ENCODE assay signal across 8 cellular contexts in the genomic region with DNA sequence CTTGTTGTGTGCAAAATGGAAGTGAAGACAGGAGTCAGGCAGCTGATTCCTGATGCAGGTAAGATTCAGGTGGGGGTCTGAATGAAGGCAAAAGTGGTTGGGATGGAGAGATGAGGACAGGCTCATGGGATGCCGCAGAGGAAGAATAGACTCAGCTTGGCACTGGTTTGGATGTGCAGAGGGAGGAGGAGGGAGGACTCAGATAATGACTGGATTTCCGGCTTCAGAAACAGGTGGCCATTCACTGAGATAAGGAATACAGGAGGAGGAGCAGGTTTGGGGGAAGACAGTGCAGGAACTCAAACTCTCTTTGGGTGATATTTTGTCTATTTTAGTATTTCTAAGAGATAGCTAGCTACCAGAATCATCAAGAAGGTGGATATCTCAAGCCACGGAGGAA. TPM values are rescaled to one million over a fixed set of nuclear protein-coding genes. Genes with fewer than 3 reads are reported as not detected.
"Had no signal": no experiment of that assay in that cellular context is flagged by ENCODE, and none has a peak within 500 bp of the region (broad histone marks: within the 10 kb centered on the region; RNA-seq: fewer than 3 reads in every experiment).

No MANE protein-coding gene starts in this region.

- H3K27ac ChIP-seq: HL-60, KMS-11 had no signal

- DNase-seq: IMR-90, KBM-7, KG1 had no signal

- H3K4me2 ChIP-seq: KMS-11 had no signal

- ATAC-seq: HepG2 had no signal

- FAIRE-seq: HepG2, HTR-8/SVneo had no signal

- H3K9ac ChIP-seq: KMS-11 had no signal

RNA-seq across cellular contexts. Expression of gene RASSF10, which starts 19.2 kb away (rescaled TPM):
- total RNA-seq: HepG2, IMR-90 had no signal
- polyA plus RNA-seq: HepG2, IgD-negative memory B cell, IMR-90 had no signal
